1 cellular context compared by ENCODE assay signal in genomic region chr20:4014031-4014474, GRCh38.
A peak's percentile ranks its signal among the peaks of the same experiment; 100 is the strongest.
TF ChIP-seq lines count a peak whose summit lies in the region.

No MANE protein-coding gene starts in this region.

TF ChIP-seq in GM12878, 131 proteins besides CTCF, POLR2A, EP300 and RAD21 (continued from another document):
- TF ChIP-seq SKIL (IDR thresholded peaks at IDR 0.05; ENCODE audit: low read depth, poor library complexity, severe bottlenecking) (peak; percentile 24), SMC3 (IDR thresholded peaks at IDR 0.05; ENCODE audit: borderline replicate concordance, low read length) (peak; percentile 60; the same call in 1 of the 2 replicates)
TF ChIP-seq in GM12878: peak in this region for 2.
